ENCODE assay signal across 9 cellular contexts in genomic region chr7:30920584-30921539, GRCh38. TPM values are rescaled to one million over a fixed set of nuclear protein-coding genes. Genes with fewer than 3 reads are reported as not detected.
DNase-seq lines count a peak whose midpoint lies in the region; ATAC-seq and TF ChIP-seq lines count a peak whose summit lies in the region.
"Had no signal": no experiment of that assay in that cellular context is flagged by ENCODE, and none has a peak within 500 bp of the region (broad histone marks: within the 10 kb centered on the region; RNA-seq: fewer than 3 reads in every experiment).

No MANE protein-coding gene starts in this region.

- no peak for TF ChIP-seq POLR2A in stomach (IDR thresholded peaks at IDR 0.05)

- H3K27ac ChIP-seq in HEK293 (ENCODE audit: extremely low read depth, low read depth, low read length) (no peak overlapping the region), hepatocyte (no peak overlapping the region), stomach (peak overlapping the region in 4 of 5 donors; percentile 4 to 74 (median 38))
- H3K27ac ChIP-seq in effector memory CD4-positive, alpha-beta T cell (ENCODE audit: insufficient read depth, low read length, poor library complexity, severe bottlenecking), result no peak overlapping the region

- POLR2A ChIA-PET in HEK293 (lab: Yijun Ruan, JAX), result no interaction called here

- H3K9me3 ChIP-seq in HEK293 (ENCODE audit: control insufficient read depth, insufficient read depth, low read depth, low read length) (no peaks in the 10 kb centered on the region), hepatocyte (ENCODE audit: low read depth) (no peaks in the 10 kb centered on the region), stomach (no peaks in the 10 kb centered on the region)
- H3K9me3 ChIP-seq in effector memory CD4-positive, alpha-beta T cell (ENCODE audit: control insufficient read depth, low read length), result no peaks in the 10 kb centered on the region

- no peak for TF ChIP-seq EP300 in stomach (IDR thresholded peaks at IDR 0.05)

- intact Hi-C loops in stomach (cut with DNase I; ENCODE audit: low total_unique reads), result no loop called here

- H3K27me3 ChIP-seq in hepatocyte (no peaks in the 10 kb centered on the region), stomach (no peaks in the 10 kb centered on the region)
- no peaks in the 10 kb centered on the region for H3K27me3 ChIP-seq in effector memory CD4-positive, alpha-beta T cell (replicated peaks; ENCODE audit: control insufficient read depth, insufficient read depth, low read length, poor library complexity, severe bottlenecking)

- H3K4me1 ChIP-seq in HEK293 (ENCODE audit: control insufficient read depth, insufficient read depth, low read length) (no peaks in the 10 kb centered on the region), hepatocyte (ENCODE audit: insufficient read depth) (peaks cover 3% of the 10 kb centered on the region), stomach (peaks cover 0 to 50% (median 21%) of the 10 kb centered on the region in 4 donors)
- H3K4me1 ChIP-seq in effector memory CD4-positive, alpha-beta T cell (ENCODE audit: control insufficient read depth, insufficient read depth, low read length, poor library complexity, severe bottlenecking), result no peaks in the 10 kb centered on the region

- no peak overlapping the region for H3K4me2 ChIP-seq in hepatocyte

- H2AFZ ChIP-seq in hepatocyte, result no peak overlapping the region

- ATAC-seq in GM21381 (IDR thresholded peaks at IDR 0.05; ENCODE audit: unreplicated experiment) (no peak), GM19351 (IDR thresholded peaks at IDR 0.05; ENCODE audit: unreplicated experiment) (no peak)
- ATAC-seq: activated T-cell treated with anti-CD3 and anti-CD28 coated beads, Interleukin-2, amount 50 U/mL, for 4 hours had no signal

- no peaks in the 10 kb centered on the region for H3K9me2 ChIP-seq in hepatocyte (replicated peaks; ENCODE audit: insufficient read depth)

- H3K4me3 ChIP-seq in HEK293 (ENCODE audit: low read depth, low read length), result no peak overlapping the region
- no peak overlapping the region for H3K4me3 ChIP-seq in hepatocyte
- no peak overlapping the region for H3K4me3 ChIP-seq in stomach
- no peak overlapping the region for H3K4me3 ChIP-seq in effector memory CD4-positive, alpha-beta T cell (ENCODE audit: insufficient read depth, low read depth, low read length, poor library complexity, severe bottlenecking)

- no peaks in the 10 kb centered on the region for H4K20me1 ChIP-seq in hepatocyte (ENCODE audit: insufficient read depth, poor library complexity, severe bottlenecking)

- TF ChIP-seq CTCF in HEK293 (tag by site-specific recombination; IDR thresholded peaks at IDR 0.05), result no peak
- TF ChIP-seq CTCF in hepatocyte (IDR thresholded peaks at IDR 0.05; ENCODE audit: poor library complexity), result no peak
- no peak for TF ChIP-seq CTCF in stomach (IDR thresholded peaks at IDR 0.05)

- H3K79me2 ChIP-seq in hepatocyte, result no peaks in the 10 kb centered on the region

- peak; percentile 18 for DNase-seq in amniotic epithelial cell (ENCODE audit: low read depth)
- DNase-seq in hepatocyte (ENCODE audit: low spot score), result peak; percentile 44
- DNase-seq in stomach, result no peak
- DNase-seq in NCI-H1092 (lab: John Stamatoyannopoulos, UW), result no peak
- DNase-seq in effector memory CD4-positive, alpha-beta T cell, result no peak

- no peaks in the 10 kb centered on the region for H3K36me3 ChIP-seq in HEK293 (ENCODE audit: control insufficient read depth in 2 of 2, insufficient read depth in 1 of 2, low read length in 2 of 2)
- no peaks in the 10 kb centered on the region for H3K36me3 ChIP-seq in hepatocyte (replicated peaks; ENCODE audit: insufficient read depth, low read depth)
- peaks cover 3 to 40% (median 19%) of the 10 kb centered on the region in 4 donors for H3K36me3 ChIP-seq in stomach
- no peaks in the 10 kb centered on the region for H3K36me3 ChIP-seq in effector memory CD4-positive, alpha-beta T cell (ENCODE audit: control insufficient read depth, insufficient read depth, low read length)

- WGBS in hepatocyte (ENCODE audit: low lambda C conversion rate, missing lambda C conversion rate), result 78% methylated on average over 7 of the region's 9 CpGs
- WGBS in stomach, 5 donors, result 56 to 72% (median 66%) methylated on average over 9 of the region's 9 CpGs

- CTCF ChIA-PET in HEK293 (lab: Yijun Ruan, JAX), result interaction anchor here (0.5 to 2.5 kb wide), 3 partner anchors 10 to 356 kb away, joined by 3 to 8 read pairs (median 3); no protein-coding TSS in a partner anchor

TF ChIP-seq in HEK293, 187 proteins besides CTCF, POLR2A, EP300 and RAD21 (continues in another document):
- TF ChIP-seq KLF7 (tag by site-specific recombination; IDR thresholded peaks at IDR 0.05; ENCODE audit: borderline replicate concordance), result no peak
- no peak for TF ChIP-seq FEZF1 (tag by site-specific recombination; IDR thresholded peaks at IDR 0.05)
- TF ChIP-seq ZNF398 (tag by site-specific recombination; IDR thresholded peaks at IDR 0.05), result peak; percentile 56
- no peak for TF ChIP-seq ZNF549 (tag by site-specific recombination; IDR thresholded peaks at IDR 0.05)
- TF ChIP-seq ZIC2 (tag by site-specific recombination; IDR thresholded peaks at IDR 0.05), result peak; percentile 73
- no peak for TF ChIP-seq MYNN (tag by site-specific recombination; IDR thresholded peaks at IDR 0.05; ENCODE audit: borderline replicate concordance)
- 0 out of 2 replicates have a peak, but pooled peaks have one; percentile 51 for TF ChIP-seq GLI4 (tag by site-specific recombination; IDR thresholded peaks at IDR 0.05)
- no peak for TF ChIP-seq ZNF558 (tag by site-specific recombination; IDR thresholded peaks at IDR 0.05)
- TF ChIP-seq ZNF335 (tag by site-specific recombination; conservative IDR thresholded peaks at IDR 0.05), result peak; percentile 34; the same call in 1 of the 2 replicates
- TF ChIP-seq ZNF488 (tag by site-specific recombination; IDR thresholded peaks at IDR 0.05), result no peak
- no peak for TF ChIP-seq ZSCAN30 (tag by site-specific recombination; IDR thresholded peaks at IDR 0.05)
- TF ChIP-seq PATZ1 (tag by site-specific recombination; IDR thresholded peaks at IDR 0.05), result peak; percentile 48; the same call in 1 of the 2 replicates
- TF ChIP-seq ZBTB17 (tag by site-specific recombination; IDR thresholded peaks at IDR 0.05), result no peak
- TF ChIP-seq GLIS1 (tag by site-specific recombination; IDR thresholded peaks at IDR 0.05), result 0 out of 2 replicates have a peak, but pooled peaks have one; percentile 9
- no peak for TF ChIP-seq ZNF155 (tag by site-specific recombination; IDR thresholded peaks at IDR 0.05)
- TF ChIP-seq ZNF292 (tag by site-specific recombination; IDR thresholded peaks at IDR 0.05; ENCODE audit: borderline replicate concordance, low read depth), result no peak
- TF ChIP-seq ZNF510 (tag by site-specific recombination; IDR thresholded peaks at IDR 0.05; ENCODE audit: insufficient replicate concordance), result no peak

RNA-seq across cellular contexts. Expression of gene AQP1, which starts 9.2 kb away (rescaled TPM):
- total RNA-seq in hepatocyte, result 92.3 and 124 TPM in 2 replicates
- 183 and 241 TPM in 2 replicates for polyA plus RNA-seq in hepatocyte
- total RNA-seq in stomach, result 100 to 1,000 TPM in 1 of 5 donors, 10 to 100 TPM in 4; 38.2 to 158 (median 64.6) TPM
- polyA plus RNA-seq in stomach, result 10 to 100 TPM in 1 of 3 donors, 1 to 10 TPM in 2; 3.8 to 83.6 (median 8.7) TPM

RNA-seq across cellular contexts. Expression of gene GHRHR, which starts 42.9 kb away (rescaled TPM):
- total RNA-seq in hepatocyte, result 12.2 TPM in 1 of 2 replicates, not detected in the other
- polyA plus RNA-seq in hepatocyte, result 0.85 TPM in 1 of 2 replicates, not detected in the other
- not detected for total RNA-seq in stomach
- polyA plus RNA-seq in stomach, result under 1 TPM in 1 of 3 donors, not detected in 2; 0.33 TPM
- total RNA-seq: activated T-cell treated with anti-CD3 and anti-CD28 coated beads, Interleukin-2, amount 50 U/mL, for 4 hours had no signal

Comparison
In these comparisons a context has a peak if more than half of its experiments do, and no peak if none do; other contexts are left out.
1. H3K27ac ChIP-seq: peak in stomach (4 of 5); none in HEK293 (single experiment), hepatocyte (single experiment) and effector memory CD4-positive, alpha-beta T cell (single experiment).
2. DNase-seq: peak in amniotic epithelial cell (single experiment) and hepatocyte (single experiment); none in stomach (single experiment), NCI-H1092 (single experiment) and effector memory CD4-positive, alpha-beta T cell (0 of 3).